Comparison of ENCODE assay signal across 31 cellular contexts in the genomic region with DNA sequence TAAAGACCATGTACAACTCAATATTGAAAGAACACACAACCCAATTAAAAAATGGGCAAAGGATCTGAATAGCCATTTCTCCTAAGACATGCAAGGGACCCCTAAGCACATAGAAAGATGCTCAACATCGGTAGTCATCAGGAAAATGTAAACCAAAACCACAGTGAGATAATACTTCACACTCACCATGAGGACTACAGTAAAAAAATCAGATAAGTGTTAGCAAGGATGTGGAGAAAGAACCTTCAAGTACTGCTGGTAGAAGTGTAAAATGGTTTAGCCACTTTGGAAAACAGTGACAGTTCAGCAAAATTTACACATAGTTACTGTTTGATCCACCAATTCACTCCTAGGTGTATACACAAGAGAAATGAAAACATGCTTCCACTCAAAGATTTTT. TPM values are rescaled to one million over a fixed set of nuclear protein-coding genes. Genes with fewer than 3 reads are reported as not detected.
"Had no signal": no experiment of that assay in that cellular context is flagged by ENCODE, and none has a peak within 500 bp of the region (broad histone marks: within the 10 kb centered on the region; RNA-seq: fewer than 3 reads in every experiment).

No MANE protein-coding gene starts in this region.

- ATAC-seq: activated CD8-positive, alpha-beta T cell treated with anti-CD3 and anti-CD28 coated beads for 36 hours; activated naive CD4-positive, alpha-beta T cell treated with anti-CD3 and anti-CD28 coated beads, Interleukin-2, amount 50 U/mL, for 72 hours; activated naive CD8-positive, alpha-beta T cell treated with anti-CD3 and anti-CD28 coated beads, Interleukin-2, amount 50 U/mL, for 24 hours; PC-3 had no signal

- H3K36me3 Mint-ChIP-seq: activated naive CD4-positive, alpha-beta T cell treated with anti-CD3 and anti-CD28 coated beads, Interleukin-2, amount 50 U/mL, for 72 hours had no signal

- H3K27ac Mint-ChIP-seq: activated CD4-positive, alpha-beta T cell treated with anti-CD3 and anti-CD28 coated beads, Interleukin-2, amount 10 ng/mL, durations not matched to agents 24 days and 14 days; activated CD8-positive, alpha-beta T cell treated with anti-CD3 and anti-CD28 coated beads for 36 hours; activated naive CD4-positive, alpha-beta T cell treated with anti-CD3 and anti-CD28 coated beads for 36 hours; activated naive CD4-positive, alpha-beta T cell treated with anti-CD3 and anti-CD28 coated beads, Interleukin-2, amount 50 U/mL, for 72 hours; activated naive CD8-positive, alpha-beta T cell treated with anti-CD3 and anti-CD28 coated beads, Interleukin-2, amount 50 U/mL, for 24 hours; activated T-helper 2 cell treated with anti-CD3 and anti-CD28 coated beads, Interferon-gamma antibody, Interleukin-2, Interleukin-4, amounts not matched to agents 10 μg/mL and 5 μg/mL and 100 μg/mL, durations not matched to agents 14 hours and 24 hours and 36 hours; T-helper 1 cell treated with Interleukin-12 subunit alpha and Interleukin-12 subunit beta and Interleukin-4 antibody, amounts not matched to agents 30 μg/mL and 1 μg/mL, for 36 hours; T-helper 2 cell treated with Interferon-gamma antibody and Interleukin-4, amounts not matched to agents 5 μg/mL and 100 μg/mL, for 36 hours had no signal

- H3K9me3 Mint-ChIP-seq: activated CD8-positive, alpha-beta T cell treated with anti-CD3 and anti-CD28 coated beads for 36 hours; activated naive CD4-positive, alpha-beta T cell treated with anti-CD3 and anti-CD28 coated beads for 36 hours; activated naive CD4-positive, alpha-beta T cell treated with anti-CD3 and anti-CD28 coated beads, Interleukin-2, amount 50 U/mL, for 72 hours; activated naive CD8-positive, alpha-beta T cell treated with anti-CD3 and anti-CD28 coated beads, Interleukin-2, amount 50 U/mL, for 24 hours; activated T-helper 2 cell treated with anti-CD3 and anti-CD28 coated beads, Interferon-gamma antibody, Interleukin-2, Interleukin-4, amounts not matched to agents 10 μg/mL and 5 μg/mL and 100 μg/mL, durations not matched to agents 14 hours and 24 hours and 36 hours; T-helper 2 cell treated with Interferon-gamma antibody and Interleukin-4, amounts not matched to agents 5 μg/mL and 100 μg/mL, for 36 hours had no signal

- DNase-seq: activated CD4-positive, alpha-beta T cell treated with anti-CD3 and anti-CD28 coated beads, Interleukin-2, amount 10 ng/mL, durations not matched to agents 24 days and 14 days; activated CD4-positive, alpha-beta T cell treated with anti-CD3 and anti-CD28 coated beads, Interleukin-2, amount 50 U/mL, for 4 hours; activated CD8-positive, alpha-beta T cell treated with anti-CD3 and anti-CD28 coated beads for 36 hours; activated gamma-delta T cell; activated naive CD4-positive, alpha-beta T cell treated with anti-CD3 and anti-CD28 coated beads for 36 hours; activated naive CD8-positive, alpha-beta T cell treated with anti-CD3 and anti-CD28 coated beads, Interleukin-2, amount 50 U/mL, for 24 hours; activated T-cell treated with anti-CD3 and anti-CD28 coated beads, Interleukin-2, amount 50 U/mL, for 1 hour; amniotic stem cell; aorta; brain microvascular endothelial cell; central memory CD4-positive, alpha-beta T cell; Kasumi-1; KBM-7; MG63; NCI-H1048; NCI-H1436 treated with DMSO at 0.1 percent for 48 hours; NCI-H1694 treated with DMSO at 0.1 percent for 48 hours; NCI-H2029; NCI-H345; NCI-H524 treated with DMSO at 0.1 percent for 48 hours; PC-3; Peyer's patch; RPMI8226; SHP77 treated with DMSO at 0.1 percent for 48 hours; SK-N-SH had no signal

- H3K4me3 Mint-ChIP-seq: activated CD4-positive, alpha-beta T cell treated with anti-CD3 and anti-CD28 coated beads, Interleukin-2, amount 10 ng/mL, durations not matched to agents 24 days and 14 days; activated CD8-positive, alpha-beta T cell treated with anti-CD3 and anti-CD28 coated beads for 36 hours; activated naive CD4-positive, alpha-beta T cell treated with anti-CD3 and anti-CD28 coated beads for 36 hours; activated naive CD8-positive, alpha-beta T cell treated with anti-CD3 and anti-CD28 coated beads, Interleukin-2, amount 50 U/mL, for 24 hours; T-helper 1 cell treated with Interleukin-12 subunit alpha and Interleukin-12 subunit beta and Interleukin-4 antibody, amounts not matched to agents 30 μg/mL and 1 μg/mL, for 36 hours; T-helper 2 cell treated with Interferon-gamma antibody and Interleukin-4, amounts not matched to agents 5 μg/mL and 100 μg/mL, for 36 hours had no signal

RNA-seq across cellular contexts. Expression of gene XIRP1, which starts 30.1 kb away (rescaled TPM):
- total RNA-seq: NCI-H460, PC-3 had no signal
- polyA plus RNA-seq: SK-N-SH had no signal

RNA-seq across cellular contexts. Expression of gene CX3CR1, which starts 57.4 kb away (rescaled TPM):
- total RNA-seq: activated naive CD4-positive, alpha-beta T cell treated with anti-CD3 and anti-CD28 coated beads for 36 hours; NCI-H460; PC-3; Peyer's patch; SJSA1 had no signal
- polyA plus RNA-seq: SK-N-SH had no signal
